Comparison of ENCODE assay signal across 1 cellular context in genomic region chr1:180387413-180387812, GRCh38.
TF ChIP-seq lines count a peak whose summit lies in the region.

No MANE protein-coding gene starts in this region.

TF ChIP-seq in GM12878, 131 proteins besides CTCF, POLR2A, EP300 and RAD21 (continued from another document):
- TF ChIP-seq, protein P1, sequence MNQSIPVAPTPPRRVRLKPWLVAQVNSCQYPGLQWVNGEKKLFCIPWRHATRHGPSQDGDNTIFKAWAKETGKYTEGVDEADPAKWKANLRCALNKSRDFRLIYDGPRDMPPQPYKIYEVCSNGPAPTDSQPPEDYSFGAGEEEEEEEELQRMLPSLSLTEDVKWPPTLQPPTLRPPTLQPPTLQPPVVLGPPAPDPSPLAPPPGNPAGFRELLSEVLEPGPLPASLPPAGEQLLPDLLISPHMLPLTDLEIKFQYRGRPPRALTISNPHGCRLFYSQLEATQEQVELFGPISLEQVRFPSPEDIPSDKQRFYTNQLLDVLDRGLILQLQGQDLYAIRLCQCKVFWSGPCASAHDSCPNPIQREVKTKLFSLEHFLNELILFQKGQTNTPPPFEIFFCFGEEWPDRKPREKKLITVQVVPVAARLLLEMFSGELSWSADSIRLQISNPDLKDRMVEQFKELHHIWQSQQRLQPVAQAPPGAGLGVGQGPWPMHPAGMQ (IDR thresholded peaks at IDR 0.05; ENCODE audit: borderline replicate concordance): no peak
- TF ChIP-seq NFYA (IDR thresholded peaks at IDR 0.05; ENCODE audit: borderline replicate concordance, low read depth, low read length): no peak
- TF ChIP-seq MYB (IDR thresholded peaks at IDR 0.05; ENCODE audit: borderline replicate concordance, low read depth, low read length): no peak
- TF ChIP-seq TBL1XR1 (IDR thresholded peaks at IDR 0.05; ENCODE audit: low read depth, low read length): no peak
